In genomic region chr20:2279245-2279779, GRCh38 we compare ENCODE assay signal across 13 cellular contexts. TPM values are rescaled to one million over a fixed set of nuclear protein-coding genes. Genes with fewer than 3 reads are reported as not detected.
"Had no signal": no experiment of that assay in that cellular context is flagged by ENCODE, and none has a peak within 500 bp of the region (broad histone marks: within the 10 kb centered on the region; RNA-seq: fewer than 3 reads in every experiment).

No MANE protein-coding gene starts in this region.

- DNase-seq: activated CD4-positive, alpha-beta memory T cell treated with anti-CD3 and anti-CD28 coated beads for 36 hours; activated effector memory CD4-positive, alpha-beta T cell treated with Interleukin-2 at 50 U/mL for 16 hours; activated T-cell treated with anti-CD3 and anti-CD28 coated beads, Interleukin-2, amount 50 U/mL, for 24 hours; colonic mucosa; foreskin keratinocyte; glutamatergic neuron; kidney glomerular epithelial cell; mesenchymal stem cell; sigmoid colon; stimulated activated CD4-positive, alpha-beta T cell treated with anti-CD3 and anti-CD28 coated beads, Interleukin-1b, Interleukin-23, amount 100 ng/mL, for 48 hours; stomach had no signal

- H3K27ac Mint-ChIP-seq: activated CD4-positive, alpha-beta memory T cell treated with anti-CD3 and anti-CD28 coated beads for 36 hours; activated naive CD4-positive, alpha-beta T cell treated with anti-CD3 and anti-CD28 coated beads, Interleukin-2, amount 50 U/mL, for 72 hours; activated T-cell treated with anti-CD3 and anti-CD28 coated beads, Interleukin-2, amount 50 U/mL, for 24 hours; nephron had no signal

- H3K4me1 Mint-ChIP-seq: nephron had no signal

- H3K9me3 Mint-ChIP-seq: activated CD4-positive, alpha-beta memory T cell treated with anti-CD3 and anti-CD28 coated beads for 36 hours; activated naive CD4-positive, alpha-beta T cell treated with anti-CD3 and anti-CD28 coated beads, Interleukin-2, amount 50 U/mL, for 72 hours; activated T-cell treated with anti-CD3 and anti-CD28 coated beads, Interleukin-2, amount 50 U/mL, for 24 hours had no signal

- H3K4me3 Mint-ChIP-seq: activated CD4-positive, alpha-beta memory T cell treated with anti-CD3 and anti-CD28 coated beads for 36 hours; activated T-cell treated with anti-CD3 and anti-CD28 coated beads, Interleukin-2, amount 50 U/mL, for 24 hours; nephron had no signal

- H3K36me3 Mint-ChIP-seq: activated CD4-positive, alpha-beta memory T cell treated with anti-CD3 and anti-CD28 coated beads for 36 hours; activated naive CD4-positive, alpha-beta T cell treated with anti-CD3 and anti-CD28 coated beads, Interleukin-2, amount 50 U/mL, for 72 hours had no signal

- ATAC-seq: activated naive CD4-positive, alpha-beta T cell treated with anti-CD3 and anti-CD28 coated beads, Interleukin-2, amount 50 U/mL, for 72 hours; foreskin keratinocyte had no signal

RNA-seq across cellular contexts. Expression of gene TGM3, which starts 16.5 kb away (rescaled TPM):
- polyA plus RNA-seq: foreskin keratinocyte had no signal
